In genomic region chr3:65245133-65246076, GRCh38 we compare ENCODE assay signal across 10 cellular contexts.
A peak's percentile ranks its signal among the peaks of the same experiment; 100 is the strongest.
DNase-seq lines count a peak whose midpoint lies in the region; ATAC-seq, FAIRE-seq and TF ChIP-seq lines count a peak whose summit lies in the region.
"Had no signal": no experiment of that assay in that cellular context is flagged by ENCODE, and none has a peak within 500 bp of the region (broad histone marks: within the 10 kb centered on the region; RNA-seq: fewer than 3 reads in every experiment).

No MANE protein-coding gene starts in this region.

- H3K4me3 Mint-ChIP-seq in nephron = no peak overlapping the region
- H3K4me3 Mint-ChIP-seq: CD4-positive, alpha-beta memory T cell had no signal

- FAIRE-seq in endometrium (lab: Jason Lieb, UNC) = peak; percentile 55
- no peak for FAIRE-seq in H54 (lab: Jason Lieb, UNC)

- no peak for TF ChIP-seq POLR2A in H54 (IDR thresholded peaks at IDR 0.05; ENCODE audit: low read depth, low read length)

- TF ChIP-seq CTCF in AG09309 (IDR thresholded peaks at IDR 0.05; ENCODE audit: control insufficient read depth, insufficient read depth, low read depth, low read length, missing control alignments) = peak; percentile 34
- TF ChIP-seq CTCF in OCI-LY3 (IDR thresholded peaks at IDR 0.05; ENCODE audit: low read depth, low read length) = peak; percentile 43
- TF ChIP-seq CTCF in nephron (IDR thresholded peaks at IDR 0.05; ENCODE audit: unreplicated experiment in 3 of 3) = peak; percentile 58 to 61 (median 60)

- no peaks in the 10 kb centered on the region for H3K9me3 ChIP-seq in OCI-LY3 (ENCODE audit: insufficient read depth, low read length)

- DNase-seq in AG09309 (ENCODE audit: low read depth) = no peak
- DNase-seq in SKM-1 treated with dmso at 0.1 percent for 144 hours (lab: John Stamatoyannopoulos, UW; ENCODE audit: unreplicated experiment) = no peak
- DNase-seq in NCI-H446 treated with DMSO at 0.1 percent for 48 hours (lab: John Stamatoyannopoulos, UW) = no peak
- DNase-seq in H54 (ENCODE audit: insufficient read length, low spot score) = no peak
- DNase-seq: activated CD4-positive, alpha-beta T cell treated with anti-CD3 and anti-CD28 coated beads for 1 hour; CD4-positive, alpha-beta memory T cell had no signal

- H2AFZ ChIP-seq in OCI-LY3 (ENCODE audit: low read depth, low read length) = no peak overlapping the region

- H3K4me2 ChIP-seq in OCI-LY3 (ENCODE audit: low read length) = no peak overlapping the region

- ATAC-seq in GM18907 (IDR thresholded peaks at IDR 0.05; ENCODE audit: unreplicated experiment) = no peak

- no peak overlapping the region for H3K27ac ChIP-seq in OCI-LY3 (ENCODE audit: low read length)

- H3K36me3 ChIP-seq in OCI-LY3 (replicated peaks; ENCODE audit: low read depth, low read length) = no peaks in the 10 kb centered on the region

- H3K9ac ChIP-seq in OCI-LY3 (ENCODE audit: low read length) = no peak overlapping the region

- H3K4me1 ChIP-seq in OCI-LY3 (ENCODE audit: low read length) = no peaks in the 10 kb centered on the region

- H3K79me2 ChIP-seq in OCI-LY3 (ENCODE audit: low read length) = no peaks in the 10 kb centered on the region

- H3K27me3 ChIP-seq in OCI-LY3 (ENCODE audit: low read depth, low read length) = peaks cover 5% of the 10 kb centered on the region; the same call in 1 of the 2 replicates

- H3K4me3 ChIP-seq in AG09309 (ENCODE audit: control insufficient read depth, low read depth, low read length) = no peak overlapping the region
- H3K4me3 ChIP-seq in OCI-LY3 (ENCODE audit: low read length) = no peak overlapping the region

- H3K27ac Mint-ChIP-seq in nephron = no peak overlapping the region
- H3K27ac Mint-ChIP-seq: CD4-positive, alpha-beta memory T cell had no signal

- H3K4me1 Mint-ChIP-seq in nephron = peaks cover 11% of the 10 kb centered on the region
- H3K4me1 Mint-ChIP-seq: CD4-positive, alpha-beta memory T cell had no signal

- peaks cover 3% of the 10 kb centered on the region for H3K27me3 Mint-ChIP-seq in nephron (ENCODE audit: low read depth)
- H3K27me3 Mint-ChIP-seq: CD4-positive, alpha-beta memory T cell had no signal

- H3K36me3 Mint-ChIP-seq in nephron (ENCODE audit: low read depth) = no peaks in the 10 kb centered on the region
- H3K36me3 Mint-ChIP-seq: CD4-positive, alpha-beta memory T cell had no signal

- H3K9me3 Mint-ChIP-seq in nephron = no peaks in the 10 kb centered on the region

- H4K20me1 ChIP-seq in OCI-LY3 (ENCODE audit: insufficient read depth, low read length) = no peaks in the 10 kb centered on the region
